In the genomic region with DNA sequence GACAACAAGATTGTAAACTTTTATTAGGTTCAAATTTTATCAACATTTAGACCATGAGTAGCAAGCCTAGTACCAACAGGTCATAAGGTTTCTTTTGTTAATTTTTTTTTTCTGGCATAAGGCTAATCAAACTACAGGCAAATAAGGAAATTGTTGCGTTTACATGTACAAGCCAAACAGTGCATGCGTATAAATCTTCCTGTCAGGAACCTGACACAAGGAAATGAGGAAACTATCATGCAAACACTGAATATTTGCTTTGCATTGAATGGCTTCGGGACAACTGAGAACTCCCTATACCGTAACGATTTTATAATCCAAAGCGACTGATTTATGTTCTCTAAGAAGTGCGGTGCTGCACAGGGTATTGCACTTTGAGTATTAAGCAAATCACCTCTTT, we compare ENCODE assay signal across 1 cellular context.
TF ChIP-seq lines count a peak whose summit lies in the region.

No MANE protein-coding gene starts in this region.

TF ChIP-seq in HEK293, 187 proteins besides CTCF, POLR2A, EP300 and RAD21 (continued from another document):
- TF ChIP-seq, protein P1, sequence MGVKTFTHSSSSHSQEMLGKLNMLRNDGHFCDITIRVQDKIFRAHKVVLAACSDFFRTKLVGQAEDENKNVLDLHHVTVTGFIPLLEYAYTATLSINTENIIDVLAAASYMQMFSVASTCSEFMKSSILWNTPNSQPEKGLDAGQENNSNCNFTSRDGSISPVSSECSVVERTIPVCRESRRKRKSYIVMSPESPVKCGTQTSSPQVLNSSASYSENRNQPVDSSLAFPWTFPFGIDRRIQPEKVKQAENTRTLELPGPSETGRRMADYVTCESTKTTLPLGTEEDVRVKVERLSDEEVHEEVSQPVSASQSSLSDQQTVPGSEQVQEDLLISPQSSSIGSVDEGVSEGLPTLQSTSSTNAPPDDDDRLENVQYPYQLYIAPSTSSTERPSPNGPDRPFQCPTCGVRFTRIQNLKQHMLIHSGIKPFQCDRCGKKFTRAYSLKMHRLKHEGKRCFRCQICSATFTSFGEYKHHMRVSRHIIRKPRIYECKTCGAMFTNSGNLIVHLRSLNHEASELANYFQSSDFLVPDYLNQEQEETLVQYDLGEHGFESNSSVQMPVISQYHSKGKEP (tag by site-specific recombination; IDR thresholded peaks at IDR 0.05) = peak; percentile 28; the same call in 1 of the 2 replicates
